Comparison of ENCODE assay signal across 15 cellular contexts in the genomic region with DNA sequence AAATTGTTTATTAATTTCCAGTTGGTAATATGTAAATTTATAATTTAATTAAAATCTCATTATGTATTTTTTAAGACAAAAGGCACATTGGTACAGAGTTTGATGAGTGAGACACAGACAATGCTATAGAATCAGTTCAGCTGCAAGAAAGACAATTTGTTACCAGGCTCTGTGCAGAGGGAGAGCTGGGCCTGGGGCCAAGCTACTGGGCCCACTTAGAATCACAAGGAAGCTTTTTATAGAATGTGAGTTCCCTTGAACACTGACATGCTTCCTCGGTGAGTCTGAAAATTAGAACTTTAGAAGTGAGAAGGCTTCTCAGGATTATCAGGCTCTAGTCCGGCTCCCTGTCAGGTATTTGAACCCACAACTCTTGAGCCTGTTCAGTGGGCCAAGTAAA.
DNase-seq lines count a peak whose midpoint lies in the region; ATAC-seq and TF ChIP-seq lines count a peak whose summit lies in the region.
"Had no signal": no experiment of that assay in that cellular context is flagged by ENCODE, and none has a peak within 500 bp of the region (broad histone marks: within the 10 kb centered on the region; RNA-seq: fewer than 3 reads in every experiment).

No MANE protein-coding gene starts in this region.

- no peak overlapping the region for H3K9ac ChIP-seq in neuronal stem cell (ENCODE audit: low read depth, low read length, poor library complexity)

- H3K4me1 ChIP-seq in right atrium auricular region (no peaks in the 10 kb centered on the region), neuronal stem cell (ENCODE audit: control insufficient read depth in 2 of 2, insufficient read depth in 1 of 2, low read depth in 1 of 2, low read length in 2 of 2) (peaks cover 0 to 4% of the 10 kb centered on the region in 2 donors)

- no peaks in the 10 kb centered on the region for H3K36me3 ChIP-seq in right atrium auricular region
- H3K36me3 ChIP-seq in neuronal stem cell (replicated peaks in 1 of 2; ENCODE audit: control insufficient read depth in 2 of 2, insufficient read depth in 2 of 2, low read length in 2 of 2) = no peaks in the 10 kb centered on the region
- no peaks in the 10 kb centered on the region for H3K36me3 ChIP-seq in H7 (replicated peaks; ENCODE audit: control insufficient read depth, insufficient read depth, low read length)
- H3K36me3 ChIP-seq: HAP-1 had no signal

- no peak overlapping the region for H2BK120ac ChIP-seq in neuronal stem cell (ENCODE audit: low read depth, low read length)

- no peak overlapping the region for H2BK12ac ChIP-seq in neuronal stem cell (ENCODE audit: low read length)

- no peak overlapping the region for H2BK15ac ChIP-seq in neuronal stem cell (ENCODE audit: low read length)

- H2AFZ ChIP-seq in neuronal stem cell (ENCODE audit: low read length) = no peak overlapping the region

- H3K4me2 ChIP-seq in neuronal stem cell (ENCODE audit: insufficient read depth, low read length, poor library complexity, severe bottlenecking) = no peak overlapping the region

- H2AK5ac ChIP-seq in neuronal stem cell (ENCODE audit: low read depth, low read length) = no peak overlapping the region

- ATAC-seq in left ventricle myocardium superior (peak; percentile 59), GM19328 (IDR thresholded peaks at IDR 0.05; ENCODE audit: unreplicated experiment) (no peak), GM21515 (IDR thresholded peaks at IDR 0.05; ENCODE audit: unreplicated experiment) (no peak)
- ATAC-seq: GM12878 had no signal

- H3K4me3 ChIP-seq in right atrium auricular region (no peak overlapping the region), neuronal stem cell (ENCODE audit: low read length in 2 of 2) (no peak overlapping the region), H7 (ENCODE audit: insufficient read depth, low read depth, low read length) (no peak overlapping the region)
- H3K4me3 ChIP-seq: GM12878, HAP-1 had no signal

- peak; percentile 38 for DNase-seq in left ventricle myocardium superior
- no peak for DNase-seq in right atrium auricular region (ENCODE audit: low spot score)
- DNase-seq in globus pallidus (ENCODE audit: low spot score) = peak; percentile 22
- DNase-seq in pons (ENCODE audit: low spot score) = peak; percentile 52
- no peak for DNase-seq in neuronal stem cell (ENCODE audit: low spot score)
- DNase-seq in H7 = no peak
- DNase-seq: ACHN; Calu3; CD4-positive, alpha-beta T cell; DMS 273 treated with DMSO at 0.1 percent for 48 hours; GOT3 had no signal

- no peak overlapping the region for H3K23ac ChIP-seq in neuronal stem cell (ENCODE audit: low read depth, low read length, poor library complexity)

- no CpG with 5 or more reads among the region's 2 CpGs for WGBS in neuronal stem cell (ENCODE audit: extremely low coverage in 2 of 2, insufficient read length in 2 of 2, insufficient replicate concordance in 1 of 2), 2 donors

- no peak overlapping the region for H3K14ac ChIP-seq in neuronal stem cell (ENCODE audit: low read length)

- intact Hi-C loops in left ventricle myocardium superior (cut with micrococcal nuclease) = no loop called here

- no peak overlapping the region for H4K8ac ChIP-seq in neuronal stem cell (ENCODE audit: low read depth, low read length)

- no peak overlapping the region for H2BK5ac ChIP-seq in neuronal stem cell (ENCODE audit: low read length)

- H3K9me3 ChIP-seq in right atrium auricular region (no peaks in the 10 kb centered on the region), neuronal stem cell (replicated peaks in 1 of 2; ENCODE audit: control insufficient read depth in 2 of 2, insufficient read depth in 1 of 2, low read depth in 1 of 2, low read length in 2 of 2) (no peaks in the 10 kb centered on the region)
- H3K9me3 ChIP-seq: HAP-1 had no signal

- TF ChIP-seq CTCF in right atrium auricular region (IDR thresholded peaks at IDR 0.05) = no peak

- H3K27ac ChIP-seq in right atrium auricular region (no peak overlapping the region), neuronal stem cell (replicated peaks; ENCODE audit: low read length) (no peak overlapping the region)

- H3K18ac ChIP-seq in neuronal stem cell (ENCODE audit: low read length) = no peak overlapping the region

- no peaks in the 10 kb centered on the region for H3K79me1 ChIP-seq in neuronal stem cell (ENCODE audit: low read depth, low read length)

- no peak overlapping the region for H3K4ac ChIP-seq in neuronal stem cell (ENCODE audit: low read length)

- H3K27me3 ChIP-seq in right atrium auricular region (no peaks in the 10 kb centered on the region), neuronal stem cell (ENCODE audit: control insufficient read depth in 3 of 3, insufficient read depth in 3 of 3, low read depth in 1 of 3, low read length in 3 of 3) (peaks cover 0 to 3% (median 0%) of the 10 kb centered on the region in 3 experiments), H7 (ENCODE audit: control insufficient read depth, insufficient read depth, low read length) (no peaks in the 10 kb centered on the region)

- H4K91ac ChIP-seq in neuronal stem cell (ENCODE audit: low read depth, low read length, poor library complexity) = no peak overlapping the region

Comparison
In these comparisons a context has a peak if more than half of its experiments do, and no peak if none do; other contexts are left out.
1. DNase-seq: peak in left ventricle myocardium superior (single experiment), globus pallidus (single experiment) and pons (single experiment); none in right atrium auricular region (single experiment), neuronal stem cell (single experiment) and H7 (single experiment).